Comparison of ENCODE assay signal across 18 cellular contexts in the genomic region with DNA sequence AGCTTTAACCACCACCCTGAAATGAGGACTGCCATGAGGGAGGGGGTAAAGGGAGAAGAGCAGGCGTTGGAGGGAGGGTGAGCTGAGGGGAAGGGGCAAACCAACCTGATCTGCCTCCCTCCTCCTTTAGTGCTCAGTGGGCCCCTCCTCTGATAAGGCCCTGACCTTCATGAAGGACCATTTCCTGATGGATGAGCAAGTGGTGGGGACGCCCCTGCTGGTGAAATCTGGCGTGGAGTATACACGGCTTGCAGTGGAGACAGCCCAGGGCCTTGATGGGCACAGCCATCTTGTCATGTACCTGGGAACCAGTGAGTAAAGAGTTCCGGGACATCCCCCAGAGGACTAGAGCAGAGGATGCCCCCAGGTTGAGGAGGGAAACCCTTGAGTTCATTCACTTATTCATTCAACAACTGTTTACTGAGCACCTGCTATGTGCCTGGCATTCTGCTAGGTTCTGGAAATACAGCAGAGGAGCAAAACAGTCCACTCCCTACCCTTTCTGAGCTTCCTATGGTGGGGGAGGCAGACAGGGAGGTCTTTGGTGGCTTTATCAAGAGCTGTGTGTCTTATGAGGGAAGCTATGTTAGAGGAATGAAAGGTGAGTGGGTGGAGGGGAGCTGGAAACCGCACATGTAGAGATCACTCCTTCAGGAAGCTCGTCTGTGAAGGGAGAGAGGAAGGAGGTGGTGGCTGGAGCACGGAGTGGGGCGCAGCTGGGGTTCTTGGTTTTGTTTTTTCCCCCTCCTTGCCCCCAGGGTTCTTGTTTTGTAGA. TPM values are rescaled to one million over a fixed set of nuclear protein-coding genes. Genes with fewer than 3 reads are reported as not detected.
DNase-seq lines count a peak whose midpoint lies in the region; ATAC-seq and TF ChIP-seq lines count a peak whose summit lies in the region.
"Had no signal": no experiment of that assay in that cellular context is flagged by ENCODE, and none has a peak within 500 bp of the region (broad histone marks: within the 10 kb centered on the region; RNA-seq: fewer than 3 reads in every experiment).

No MANE protein-coding gene starts in this region.

- H3K9ac ChIP-seq in endodermal cell (ENCODE audit: extremely low read depth, low read length, poor library complexity, severe bottlenecking), result no peak overlapping the region

- H3K27me3 ChIP-seq in CD4-positive, alpha-beta T cell (ENCODE audit: control insufficient read depth, insufficient read depth, low read length), result no peaks in the 10 kb centered on the region
- H3K27me3 ChIP-seq in endodermal cell (ENCODE audit: control insufficient read depth, insufficient read depth, low read length, poor library complexity, severe bottlenecking) (no peaks in the 10 kb centered on the region), lower lobe of right lung (ENCODE audit: low read depth) (no peaks in the 10 kb centered on the region)

- WGBS in endodermal cell (ENCODE audit: insufficient coverage in 1 of 2, insufficient read length in 1 of 2), 2 experiments, result 80 to 94% methylated on average over 3 to 9 of the region's 9 CpGs

- H3K4me1 Mint-ChIP-seq in CD4-positive, alpha-beta T cell (ENCODE audit: low read depth), result peaks cover 16% of the 10 kb centered on the region
- H3K4me1 Mint-ChIP-seq in endodermal cell, result peaks cover 10% of the 10 kb centered on the region

- no peak overlapping the region for H3K27ac ChIP-seq in CD4-positive, alpha-beta T cell (ENCODE audit: low read depth, low read length)
- H3K27ac ChIP-seq in endodermal cell (ENCODE audit: low read depth, low read length), result no peak overlapping the region
- no peak overlapping the region for H3K27ac ChIP-seq in lower lobe of right lung

- CTCF ChIA-PET in CD4-positive, alpha-beta T cell (lab: Charles Lee), result no interaction called here

- H3K36me3 Mint-ChIP-seq in CD4-positive, alpha-beta T cell (ENCODE audit: low read depth), result no peaks in the 10 kb centered on the region
- peaks cover 5% of the 10 kb centered on the region for H3K36me3 Mint-ChIP-seq in endodermal cell (ENCODE audit: low read depth)

- H3K4me1 ChIP-seq in endodermal cell (ENCODE audit: control insufficient read depth, insufficient read depth, low read length) (no peaks in the 10 kb centered on the region), lower lobe of right lung (no peaks in the 10 kb centered on the region)

- intact Hi-C loops in CD4-positive, alpha-beta T cell (cut with DNase I, micrococcal nuclease), result no loop called here
- intact Hi-C loops in lower lobe of right lung (cut with DNase I), result no loop called here

- no peaks in the 10 kb centered on the region for H3K9me3 ChIP-seq in CD4-positive, alpha-beta T cell (ENCODE audit: control insufficient read depth, low read length)
- H3K9me3 ChIP-seq in endodermal cell (ENCODE audit: control insufficient read depth, low read length) (no peaks in the 10 kb centered on the region), lower lobe of right lung (no peaks in the 10 kb centered on the region)

- H3K4me3 ChIP-seq in endodermal cell (ENCODE audit: low read length), result no peak overlapping the region
- H3K4me3 ChIP-seq in lower lobe of right lung, result no peak overlapping the region
- H3K4me3 ChIP-seq: lung had no signal

- H3K27me3 Mint-ChIP-seq in CD4-positive, alpha-beta T cell, result no peaks in the 10 kb centered on the region
- H3K27me3 Mint-ChIP-seq in endodermal cell (ENCODE audit: insufficient read depth), result no peaks in the 10 kb centered on the region
- H3K27me3 Mint-ChIP-seq: activated CD8-positive, alpha-beta memory T cell treated with anti-CD3 and anti-CD28 coated beads, Interleukin-2, amount 10 ng/mL, durations not matched to agents 7 days and 5 days; naive B cell; type B pancreatic cell had no signal

- ATAC-seq in CD4-positive, alpha-beta T cell (ENCODE audit: poor library complexity), result no peak
- no peak for ATAC-seq in lower lobe of right lung
- no peak for ATAC-seq in GM21515 (IDR thresholded peaks at IDR 0.05; ENCODE audit: unreplicated experiment)
- ATAC-seq: activated CD8-positive, alpha-beta memory T cell treated with anti-CD3 and anti-CD28 coated beads, Interleukin-2, amount 10 ng/mL, durations not matched to agents 7 days and 5 days; stimulated activated memory B cell treated with anti-CD40 and anti-IgM and Interleukin-4, amounts not matched to agents 10 μg/mL and 1 μg/mL and 100 μg/mL, for 72 hours had no signal

- H3K27ac Mint-ChIP-seq in CD4-positive, alpha-beta T cell, result peak overlapping the region; percentile 12
- H3K27ac Mint-ChIP-seq in endodermal cell, result no peak overlapping the region
- H3K27ac Mint-ChIP-seq: activated CD8-positive, alpha-beta memory T cell treated with anti-CD3 and anti-CD28 coated beads, Interleukin-2, amount 10 ng/mL, durations not matched to agents 7 days and 5 days; progenitor cell of endocrine pancreas; stimulated activated memory B cell treated with anti-CD40 and anti-IgM and Interleukin-4, amounts not matched to agents 10 μg/mL and 1 μg/mL and 100 μg/mL, for 72 hours had no signal

- H3K4me3 Mint-ChIP-seq in CD4-positive, alpha-beta T cell, result no peak overlapping the region
- no peak overlapping the region for H3K4me3 Mint-ChIP-seq in endodermal cell
- H3K4me3 Mint-ChIP-seq: activated CD8-positive, alpha-beta memory T cell treated with anti-CD3 and anti-CD28 coated beads, Interleukin-2, amount 10 ng/mL, durations not matched to agents 7 days and 5 days; naive B cell; stimulated activated memory B cell treated with anti-CD40 and anti-IgM and Interleukin-4, amounts not matched to agents 10 μg/mL and 1 μg/mL and 100 μg/mL, for 72 hours; type B pancreatic cell had no signal

- POLR2A ChIA-PET in CD4-positive, alpha-beta T cell (lab: Charles Lee), result interaction anchor here (1.4 to 1.6 kb wide), 3 partner anchors 12 to 40 kb away, joined by 4 to 7 read pairs (median 6); partner anchors contain the start of genes PMF1 and SLC25A44

- H3K36me3 ChIP-seq in endodermal cell (ENCODE audit: control insufficient read depth, insufficient read depth, low read length) (no peaks in the 10 kb centered on the region), lower lobe of right lung (peaks cover 46% of the 10 kb centered on the region)

- in situ Hi-C loops in SK-MEL-5 (cut with HindIII; ENCODE audit: low pct_unique_long_range_greater_than_20kb, low sequenced_read_pairs), result no loop called here

- TF ChIP-seq CTCF in CD4-positive, alpha-beta T cell (IDR thresholded peaks at IDR 0.05), result no peak
- TF ChIP-seq CTCF in GM12873 (IDR thresholded peaks at IDR 0.05; ENCODE audit: insufficient read depth, low read depth, low read length, missing control alignments) (peak; percentile 12), endodermal cell (conservative IDR thresholded peaks at IDR 0.05) (peak; percentile 68), lower lobe of right lung (IDR thresholded peaks at IDR 0.05) (no peak)

- no peak for DNase-seq in CD4-positive, alpha-beta T cell
- peak; percentile 43 for DNase-seq in SK-MEL-5 (ENCODE audit: low read depth, low spot score)
- DNase-seq in endodermal cell, result peak; percentile 81
- no peak for DNase-seq in AG08395 (ENCODE audit: low spot score)
- no peak for DNase-seq in lower lobe of right lung
- no peak for DNase-seq in epidermal melanocyte (ENCODE audit: insufficient read length, low spot score)
- DNase-seq: activated CD8-positive, alpha-beta memory T cell treated with anti-CD3 and anti-CD28 coated beads, Interleukin-2, amount 10 ng/mL, durations not matched to agents 7 days and 5 days; C1 segment of cervical spinal cord; erythroblast; naive B cell; NCI-H2029; NCI-H510A treated with DMSO at 0.1 percent for 48 hours had no signal

- H3K9me3 Mint-ChIP-seq in CD4-positive, alpha-beta T cell, result no peaks in the 10 kb centered on the region
- H3K9me3 Mint-ChIP-seq in endodermal cell, result peaks cover 2% of the 10 kb centered on the region
- H3K9me3 Mint-ChIP-seq: naive B cell; stimulated activated memory B cell treated with anti-CD40 and anti-IgM and Interleukin-4, amounts not matched to agents 10 μg/mL and 1 μg/mL and 100 μg/mL, for 72 hours; type B pancreatic cell had no signal

RNA-seq across cellular contexts. Expression of gene SEMA4A, which starts 19.5 kb away (rescaled TPM):
- total RNA-seq in CD4-positive, alpha-beta T cell, result 10 to 100 TPM in 1 of 2 experiments, 1 to 10 TPM in 1; 9.4 to 10.1 TPM
- 0.11 and 1.3 TPM in 2 replicates for total RNA-seq in SK-MEL-5 (2014; rRNA removed; shearing (Covaris generic))
- 0.13 and 0.33 TPM in 2 replicates for polyA plus RNA-seq in SK-MEL-5 (2015; cell fraction: cytosol; rRNA removed)
- polyA plus RNA-seq in SK-MEL-5 (2015; cell fraction: nucleus; rRNA removed), result 1.8 and 5.2 TPM in 2 replicates
- total RNA-seq in endodermal cell, result 10 to 100 TPM in 1 of 2 donors, 1 to 10 TPM in 1; 6.4 to 10.3 TPM
- polyA plus RNA-seq in endodermal cell (2013, experiment 1 of 2), result 5.0 TPM
- 3.4 TPM for polyA plus RNA-seq in endodermal cell (2013, experiment 2 of 2)
- total RNA-seq in lower lobe of right lung, result 28.9 TPM

RNA-seq across cellular contexts. Expression of gene SLC25A44, which starts 21.0 kb away (rescaled TPM):
- total RNA-seq in CD4-positive, alpha-beta T cell, result 10 to 100 TPM; 11.6 to 13.0 TPM
- total RNA-seq in SK-MEL-5 (2014; rRNA removed; shearing (Covaris generic)), result 26.0 and 26.6 TPM in 2 replicates
- 40.9 and 51.5 TPM in 2 replicates for polyA plus RNA-seq in SK-MEL-5 (2015; cell fraction: cytosol; rRNA removed)
- 31.6 and 44.1 TPM in 2 replicates for polyA plus RNA-seq in SK-MEL-5 (2015; cell fraction: nucleus; rRNA removed)
- 10 to 100 TPM; 20.9 to 22.7 TPM for total RNA-seq in endodermal cell
- 19.9 TPM for polyA plus RNA-seq in endodermal cell (2013, experiment 1 of 2)
- polyA plus RNA-seq in endodermal cell (2013, experiment 2 of 2), result 22.4 TPM
- 17.7 TPM for total RNA-seq in lower lobe of right lung

RNA-seq across cellular contexts. Expression of gene PMF1, which starts 39.9 kb away (rescaled TPM):
- total RNA-seq in CD4-positive, alpha-beta T cell, result 10 to 100 TPM; 58.0 to 61.2 TPM
- 60.3 and 64.4 TPM in 2 replicates for total RNA-seq in SK-MEL-5 (2014; rRNA removed; shearing (Covaris generic))
- 51.4 and 69.9 TPM in 2 replicates for polyA plus RNA-seq in SK-MEL-5 (2015; cell fraction: cytosol; rRNA removed)
- polyA plus RNA-seq in SK-MEL-5 (2015; cell fraction: nucleus; rRNA removed), result 35.5 and 41.7 TPM in 2 replicates
- total RNA-seq in endodermal cell (100 to 1,000 TPM; 119 TPM), lower lobe of right lung (45.3 TPM)
- 95.4 TPM for polyA plus RNA-seq in endodermal cell (2013, experiment 1 of 2)
- polyA plus RNA-seq in endodermal cell (2013, experiment 2 of 2), result 93.2 TPM

RNA-seq across cellular contexts. Expression of gene LMNA, which starts 58.4 kb away (rescaled TPM):
- 100 to 1,000 TPM; 435 to 455 TPM for total RNA-seq in CD4-positive, alpha-beta T cell
- 515 and 576 TPM in 2 replicates for total RNA-seq in SK-MEL-5 (2014; rRNA removed; shearing (Covaris generic))
- 499 and 536 TPM in 2 replicates for polyA plus RNA-seq in SK-MEL-5 (2015; cell fraction: cytosol; rRNA removed)
- 364 and 397 TPM in 2 replicates for polyA plus RNA-seq in SK-MEL-5 (2015; cell fraction: nucleus; rRNA removed)
- total RNA-seq in endodermal cell (10 to 100 TPM; 41.2 to 42.0 TPM), lower lobe of right lung (235 TPM)
- polyA plus RNA-seq in endodermal cell (2013, experiment 1 of 2), result 46.3 TPM
- 45.5 TPM for polyA plus RNA-seq in endodermal cell (2013, experiment 2 of 2)

Comparison
In these comparisons a context has a peak if more than half of its experiments do, and no peak if none do; other contexts are left out.
1. DNase-seq: peak in SK-MEL-5 (single experiment) and endodermal cell (single experiment); none in CD4-positive, alpha-beta T cell (0 of 10), AG08395 (single experiment), lower lobe of right lung (single experiment) and epidermal melanocyte (single experiment).
2. CTCF ChIP-seq: peak in GM12873 (single experiment) and endodermal cell (single experiment); none in CD4-positive, alpha-beta T cell (single experiment) and lower lobe of right lung (single experiment).